8 cellular contexts compared by ENCODE assay signal in the genomic region with DNA sequence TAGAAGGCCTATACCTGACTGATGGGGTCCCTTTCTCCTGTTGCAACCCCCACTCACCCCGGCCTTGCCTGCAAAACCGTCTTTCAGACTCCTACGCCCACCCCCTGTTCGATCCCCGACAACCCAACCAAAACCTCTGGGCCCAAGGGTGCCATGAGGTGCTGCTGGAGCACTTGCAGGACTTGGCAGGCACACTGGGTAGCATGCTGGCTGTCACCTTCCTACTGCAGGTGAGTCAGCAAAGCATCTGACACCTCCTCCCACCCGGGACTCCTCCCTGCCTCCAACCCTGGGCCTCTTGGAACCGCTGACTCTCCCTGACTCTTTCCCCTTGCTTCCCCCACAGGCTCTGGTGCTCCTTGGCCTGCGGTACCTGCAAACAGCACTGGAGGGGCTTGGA. TPM values are rescaled to one million over a fixed set of nuclear protein-coding genes. Genes with fewer than 3 reads are reported as not detected.
DNase-seq lines count a peak whose midpoint lies in the region; ATAC-seq and TF ChIP-seq lines count a peak whose summit lies in the region.

No MANE protein-coding gene starts in this region.

- no peak overlapping the region for H3K4me3 ChIP-seq in Caco-2 (ENCODE audit: low read depth, low read length)

- no peaks in the 10 kb centered on the region for H3K9me3 Mint-ChIP-seq in Caco-2 (ENCODE audit: unreplicated experiment)

- CTCF ChIA-PET in Caco-2 (lab: Charles Lee) (interaction anchor here (1.4 kb wide), 1 partner anchor 7 kb away, joined by 3 read pairs; a partner anchor contains a TSS), RWPE1 (lab: Yijun Ruan, JAX) (no interaction called here)

- H3K27ac Mint-ChIP-seq in Caco-2 (ENCODE audit: unreplicated experiment): peak overlapping the region; percentile 69

- no peaks in the 10 kb centered on the region for H3K9me3 ChIP-seq in Caco-2

- H3K36me3 Mint-ChIP-seq in Caco-2 (ENCODE audit: insufficient read depth, unreplicated experiment): peaks cover 54% of the 10 kb centered on the region

- ATAC-seq in HG02759 (IDR thresholded peaks at IDR 0.05; ENCODE audit: unreplicated experiment): no peak
- no peak for ATAC-seq in GM19452 (IDR thresholded peaks at IDR 0.05; ENCODE audit: unreplicated experiment)

- intact Hi-C loops in Caco-2 (cut with micrococcal nuclease; ENCODE audit: unreplicated experiment): loop anchor here (5.0 kb wide), 1 partner anchor 33 kb away; a partner anchor contains a TSS

- no peak overlapping the region for H3K4me3 Mint-ChIP-seq in Caco-2 (ENCODE audit: unreplicated experiment)

- peaks cover 3% of the 10 kb centered on the region; the same call in 1 of the 2 replicates for H3K36me3 ChIP-seq in Caco-2 (ENCODE audit: control insufficient read depth, insufficient read depth, low read length)

- peaks cover 22% of the 10 kb centered on the region for H3K4me1 Mint-ChIP-seq in Caco-2 (ENCODE audit: low read depth, unreplicated experiment)

- POLR2A ChIA-PET in Caco-2 (lab: Charles Lee) (no interaction called here), RWPE1 (lab: Yijun Ruan, JAX; ENCODE audit: low non-redundant PET) (interaction anchor here (0.8 kb wide), 1 partner anchor 23 kb away, joined by 3 read pairs; no protein-coding TSS in a partner anchor)

- peak in 1 of 2 experiments; percentile 42 for DNase-seq in Caco-2
- DNase-seq in RWPE1 (ENCODE audit: low spot score): no peak
- DNase-seq in putamen (ENCODE audit: low spot score): peak; percentile 75
- no peak for DNase-seq in GM03348 (ENCODE audit: low spot score)
- DNase-seq in UCSD-AML1 (lab: John Stamatoyannopoulos, UW; ENCODE audit: unreplicated experiment): no peak

- H3K4me1 ChIP-seq in Caco-2: peaks cover 30% of the 10 kb centered on the region

- H3K27me3 ChIP-seq in Caco-2 (replicated peaks; ENCODE audit: control insufficient read depth, insufficient read depth, low read length): no peaks in the 10 kb centered on the region

- BruUV-seq in Caco-2 (replicated peaks; lab: Mats Ljungman, UMichigan): no TSS peak

- H3K27me3 Mint-ChIP-seq in Caco-2 (ENCODE audit: insufficient read depth, unreplicated experiment): no peaks in the 10 kb centered on the region

- peak overlapping the region; percentile 98 for H3K27ac ChIP-seq in RWPE1
- peak overlapping the region; percentile 78 for H3K27ac ChIP-seq in cingulate gyrus (ENCODE audit: low read depth, low read length)

- TF ChIP-seq CTCF in Caco-2 (IDR thresholded peaks at IDR 0.05; ENCODE audit: insufficient read depth in 1 of 2, low read depth in 1 of 2, low read length in 1 of 2, severe bottlenecking in 1 of 2, unreplicated experiment in 1 of 2): no peak
- no peak for TF ChIP-seq CTCF in RWPE1 (conservative IDR thresholded peaks at IDR 0.05; ENCODE audit: low read depth)

RNA-seq across cellular contexts. Expression of a gene that starts 1.2 kb away (rescaled TPM):
- total RNA-seq in Caco-2 (2022): 1.1 and 1.3 TPM in 2 replicates

RNA-seq across cellular contexts. Expression of a gene that starts 1.7 kb away (rescaled TPM):
- 61.2 and 68.7 TPM in 2 replicates for total RNA-seq in Caco-2 (2022)

RNA-seq across cellular contexts. Expression of a gene that starts 7.5 kb away (rescaled TPM):
- total RNA-seq in Caco-2 (2022): 37.2 and 37.6 TPM in 2 replicates

RNA-seq across cellular contexts. Expression of a gene that starts 12.6 kb away (rescaled TPM):
- total RNA-seq in Caco-2 (2022): 134 and 135 TPM in 2 replicates

RNA-seq across cellular contexts. Expression of a gene that starts 23.0 kb away (rescaled TPM):
- 27.2 and 30.2 TPM in 2 replicates for total RNA-seq in Caco-2 (2022)
